1 cellular context compared by ENCODE assay signal in the genomic region with DNA sequence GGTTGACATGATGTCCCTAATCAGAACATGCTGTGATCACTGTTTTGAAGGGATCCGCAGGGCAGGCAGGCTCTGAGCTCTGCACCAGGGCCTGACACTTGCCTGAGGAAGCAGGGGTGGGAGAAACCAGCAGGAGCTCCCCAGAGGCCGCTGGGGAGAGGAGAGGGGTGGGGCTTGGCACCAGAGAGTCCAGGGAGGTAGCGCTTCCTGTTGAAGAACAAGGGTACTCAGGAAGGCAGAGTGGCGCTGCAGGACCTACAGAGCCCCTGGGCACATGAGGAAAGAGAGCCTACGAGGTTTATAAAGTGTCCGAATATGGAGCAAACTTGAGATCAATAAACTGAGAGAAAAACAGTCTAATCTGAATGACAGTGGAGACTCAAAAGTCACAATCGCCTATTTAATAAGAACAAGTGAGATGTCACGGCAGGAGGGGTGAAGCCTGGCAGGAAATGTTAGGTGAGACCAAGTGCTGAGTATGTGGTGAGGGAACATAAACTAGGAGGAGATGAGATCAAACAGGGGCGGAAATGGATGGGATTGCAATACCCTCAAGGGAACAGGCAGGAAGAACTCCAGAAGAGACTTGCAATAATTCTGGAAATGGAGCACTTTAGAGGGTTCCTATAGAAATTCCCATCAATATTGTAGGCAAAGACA.
TF ChIP-seq lines count a peak whose summit lies in the region.

No MANE protein-coding gene starts in this region.

TF ChIP-seq in H1, 55 proteins besides CTCF, POLR2A, EP300 and RAD21 (continued from another document):
- TF ChIP-seq SIX5 (IDR thresholded peaks at IDR 0.05; ENCODE audit: low read depth, low read length): no peak
- no peak for TF ChIP-seq FOSL1 (IDR thresholded peaks at IDR 0.05; ENCODE audit: insufficient read depth, low read depth, low read length)
- no peak for TF ChIP-seq CHD1 (IDR thresholded peaks at IDR 0.05; ENCODE audit: low read depth, low read length)
